8 cellular contexts compared by ENCODE assay signal in genomic region chr14:49865431-49865859, GRCh38. TPM values are rescaled to one million over a fixed set of nuclear protein-coding genes. Genes with fewer than 3 reads are reported as not detected.
DNase-seq lines count a peak whose midpoint lies in the region; ATAC-seq, FAIRE-seq and TF ChIP-seq lines count a peak whose summit lies in the region.

No MANE protein-coding gene starts in this region.

- peaks cover 41% of the 10 kb centered on the region for H3K4me1 ChIP-seq in body of pancreas

- H3K9me3 ChIP-seq in body of pancreas = no peaks in the 10 kb centered on the region

- no peaks in the 10 kb centered on the region for H3K36me3 ChIP-seq in body of pancreas (replicated peaks in 1 of 2; ENCODE audit: insufficient read depth in 1 of 2, low read depth in 2 of 2)

- WGBS in body of pancreas, 2 donors = 0% methylated on average over 4 of the region's 4 CpGs

- DNase-seq in GM03348 (ENCODE audit: low spot score) (peak; percentile 50), NCI-H146 (lab: John Stamatoyannopoulos, UW) (peak; percentile 53), body of pancreas (peak; percentile 74 to 85 (median 78)), kidney glomerular epithelial cell (lab: John Stamatoyannopoulos, UW) (peak; percentile 65)
- DNase-seq in stimulated activated CD4-positive, alpha-beta T cell treated with anti-CD3 and anti-CD28 coated beads, Interleukin-2, amount 100 ng/mL, for 48 hours = peak; percentile 82 to 84

- ATAC-seq in body of pancreas = no peak
- no peak for ATAC-seq in HG02588 (IDR thresholded peaks at IDR 0.05; ENCODE audit: unreplicated experiment)
- ATAC-seq in GM21447 (IDR thresholded peaks at IDR 0.05; ENCODE audit: unreplicated experiment) = no peak

- peak overlapping the region in 2 of 4 donors; percentile 9 to 40 for H3K27ac ChIP-seq in body of pancreas

- intact Hi-C loops in body of pancreas (cut with DNase I) = loop anchor here (5.0 kb wide), 1 partner anchor 247 kb away; no protein-coding TSS in a partner anchor

- FAIRE-seq in TTC549 (lab: Jason Lieb, UNC) = peak; percentile 5

- H3K27me3 ChIP-seq in body of pancreas = no peaks in the 10 kb centered on the region

- TF ChIP-seq CTCF in body of pancreas (IDR thresholded peaks at IDR 0.05) = peak; percentile 57 to 87 (median 79)

- H3K4me3 ChIP-seq in body of pancreas = no peak overlapping the region

- no peak for TF ChIP-seq POLR2A in body of pancreas (IDR thresholded peaks at IDR 0.05)

RNA-seq across cellular contexts. Expression of gene NEMF, which starts 12.9 kb away (rescaled TPM):
- 100 to 1,000 TPM in 1 of 2 donors, 10 to 100 TPM in 1; 56.3 to 106 TPM for total RNA-seq in body of pancreas

RNA-seq across cellular contexts. Expression of gene ARF6, which starts 27.4 kb away (rescaled TPM):
- 10 to 100 TPM; 18.5 to 27.8 TPM for total RNA-seq in body of pancreas
